ENCODE assay signal across 1 cellular context in the genomic region with DNA sequence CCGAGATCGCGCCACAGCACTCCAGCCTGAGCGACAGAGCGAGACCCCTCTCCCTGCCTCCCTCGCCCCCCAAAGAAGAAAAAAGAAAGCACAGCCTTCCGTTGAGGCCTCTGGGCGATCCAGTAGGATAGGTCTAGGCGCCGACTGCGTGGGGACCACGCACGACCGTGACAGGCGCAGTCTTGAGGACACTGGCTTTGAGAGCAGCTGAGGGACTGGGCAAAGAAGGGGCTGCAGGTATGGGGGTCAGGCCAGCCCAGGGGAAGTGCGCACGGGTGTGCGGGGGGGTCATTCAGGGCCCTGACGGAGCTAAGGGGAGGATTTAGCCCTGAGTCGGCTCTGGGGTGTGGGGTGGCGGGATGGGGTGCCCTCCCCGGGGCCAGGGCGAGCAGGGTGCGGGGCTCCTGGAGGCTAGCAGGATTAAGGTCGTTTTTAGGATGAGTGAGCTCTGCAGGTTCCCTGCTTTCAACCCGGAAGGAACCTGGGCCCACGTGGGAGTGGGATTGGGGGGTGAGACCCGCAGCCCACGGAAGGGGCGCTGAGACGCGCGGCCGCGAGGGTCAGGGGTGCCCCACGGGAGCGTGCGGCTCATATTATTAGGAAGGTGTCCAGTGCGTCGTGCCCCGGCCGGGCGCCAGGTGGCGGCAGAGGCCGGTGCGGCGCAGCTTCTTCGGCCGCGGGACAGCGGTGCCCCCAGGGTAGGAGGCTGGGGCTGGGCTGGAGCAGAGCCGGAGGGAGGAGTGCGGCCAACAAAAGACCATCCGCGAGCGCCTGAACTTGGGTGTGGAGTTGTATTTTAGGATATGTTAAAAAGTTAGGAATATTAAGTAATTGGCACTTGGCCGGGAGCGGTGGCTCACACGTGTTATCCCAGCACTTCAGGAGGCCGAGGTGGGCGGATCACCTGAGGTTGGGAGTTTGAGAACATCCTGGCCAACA.
TF ChIP-seq lines count a peak whose summit lies in the region.

No MANE protein-coding gene starts in this region.

TF ChIP-seq in H1, 55 proteins besides CTCF, POLR2A, EP300 and RAD21:
- no peak for TF ChIP-seq KDM5A (IDR thresholded peaks at IDR 0.05; ENCODE audit: low read length)
- peak; percentile 58 for TF ChIP-seq KDM4A (IDR thresholded peaks at IDR 0.05; ENCODE audit: low read depth, low read length, severe bottlenecking)
- TF ChIP-seq GABPA (IDR thresholded peaks at IDR 0.05; ENCODE audit: borderline replicate concordance, insufficient read depth, low read length) = 0 out of 2 replicates have a peak, but pooled peaks have one; percentile 56
- TF ChIP-seq HDAC2 (IDR thresholded peaks at IDR 0.05; ENCODE audit: borderline replicate concordance in 1 of 2, low read depth in 2 of 2, low read length in 2 of 2) = 0 out of 4 replicates have a peak, but pooled peaks of 1 of the 2 experiments have one; percentile 52
- no peak for TF ChIP-seq SUZ12 (IDR thresholded peaks at IDR 0.05; ENCODE audit: low read length)
- TF ChIP-seq KDM1A (IDR thresholded peaks at IDR 0.05; ENCODE audit: borderline replicate concordance, low read length) = peak; percentile 47; the same call in 1 of the 2 replicates
- TF ChIP-seq, protein P1, sequence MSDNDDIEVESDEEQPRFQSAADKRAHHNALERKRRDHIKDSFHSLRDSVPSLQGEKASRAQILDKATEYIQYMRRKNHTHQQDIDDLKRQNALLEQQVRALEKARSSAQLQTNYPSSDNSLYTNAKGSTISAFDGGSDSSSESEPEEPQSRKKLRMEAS (IDR thresholded peaks at IDR 0.05) = peak; percentile 60
